ENCODE assay signal across 14 cellular contexts in the genomic region with DNA sequence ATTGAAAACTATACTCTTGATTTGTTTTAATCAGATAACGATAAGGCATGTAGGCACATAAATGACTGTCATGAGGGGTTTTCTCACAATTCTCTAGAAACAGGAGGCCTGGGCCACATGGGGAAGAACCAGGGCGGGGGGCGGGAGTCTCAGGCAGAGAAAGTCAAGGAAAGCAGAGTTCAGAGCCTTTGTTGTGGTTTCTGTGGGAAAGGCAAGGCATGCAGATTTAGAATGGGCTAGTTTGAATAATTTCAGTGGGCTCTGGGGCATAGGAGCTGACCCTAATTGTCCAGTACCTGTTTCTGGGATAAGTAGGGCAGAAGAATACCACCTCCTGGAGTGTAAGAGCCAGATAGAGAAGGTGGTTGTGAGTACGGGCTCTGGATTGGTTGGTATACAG. TPM values are rescaled to one million over a fixed set of nuclear protein-coding genes. Genes with fewer than 3 reads are reported as not detected.
DNase-seq lines count a peak whose midpoint lies in the region; ATAC-seq and TF ChIP-seq lines count a peak whose summit lies in the region.
"Had no signal": no experiment of that assay in that cellular context is flagged by ENCODE, and none has a peak within 500 bp of the region (broad histone marks: within the 10 kb centered on the region; RNA-seq: fewer than 3 reads in every experiment).

No MANE protein-coding gene starts in this region.

- H3K36me3 Mint-ChIP-seq in activated CD4-positive, alpha-beta T cell treated with anti-CD3 and anti-CD28 coated beads, Interleukin-2, amount 10 ng/mL, durations not matched to agents 24 days and 14 days (ENCODE audit: low read depth): no peaks in the 10 kb centered on the region
- H3K36me3 Mint-ChIP-seq in stimulated activated naive B cell treated with anti-CD40 and anti-IgM and Interleukin-4, amounts not matched to agents 10 μg/mL and 1 μg/mL and 100 μg/mL, for 72 hours: no peaks in the 10 kb centered on the region
- H3K36me3 Mint-ChIP-seq: CD4-positive, alpha-beta memory T cell had no signal

- no peak overlapping the region for H3K4me3 ChIP-seq in NB4 (ENCODE audit: low read depth, low read length)
- H3K4me3 ChIP-seq: HAP-1 had no signal

- intact Hi-C loops in activated CD4-positive, alpha-beta T cell treated with anti-CD3 and anti-CD28 coated beads, Interleukin-2, amount 10 ng/mL, durations not matched to agents 24 days and 14 days (cut with micrococcal nuclease): loop anchor here (5.0 kb wide), 1 partner anchor 85 kb away; no protein-coding TSS in a partner anchor

- ATAC-seq in stimulated activated naive B cell treated with anti-CD40 and anti-IgM and Interleukin-4, amounts not matched to agents 10 μg/mL and 1 μg/mL and 100 μg/mL, for 72 hours (replicated peaks): peak; percentile 12 to 39
- ATAC-seq in HG02938 (IDR thresholded peaks at IDR 0.05; ENCODE audit: unreplicated experiment): no peak

- H3K4me1 Mint-ChIP-seq in activated CD4-positive, alpha-beta T cell treated with anti-CD3 and anti-CD28 coated beads, Interleukin-2, amount 10 ng/mL, durations not matched to agents 24 days and 14 days: peaks cover 4% of the 10 kb centered on the region
- H3K4me1 Mint-ChIP-seq in stimulated activated naive B cell treated with anti-CD40 and anti-IgM and Interleukin-4, amounts not matched to agents 10 μg/mL and 1 μg/mL and 100 μg/mL, for 72 hours: peaks cover 6 to 13% of the 10 kb centered on the region in 2 donors
- H3K4me1 Mint-ChIP-seq: CD4-positive, alpha-beta memory T cell had no signal

- H3K4me3 Mint-ChIP-seq in activated CD4-positive, alpha-beta T cell treated with anti-CD3 and anti-CD28 coated beads, Interleukin-2, amount 10 ng/mL, durations not matched to agents 24 days and 14 days: no peak overlapping the region
- no peak overlapping the region for H3K4me3 Mint-ChIP-seq in stimulated activated naive B cell treated with anti-CD40 and anti-IgM and Interleukin-4, amounts not matched to agents 10 μg/mL and 1 μg/mL and 100 μg/mL, for 72 hours
- H3K4me3 Mint-ChIP-seq: CD4-positive, alpha-beta memory T cell had no signal

- TF ChIP-seq POLR2A in NB4 (IDR thresholded peaks at IDR 0.05; ENCODE audit: extremely low read depth, insufficient read length): no peak

- H3K27ac Mint-ChIP-seq in activated CD4-positive, alpha-beta T cell treated with anti-CD3 and anti-CD28 coated beads, Interleukin-2, amount 10 ng/mL, durations not matched to agents 24 days and 14 days: no peak overlapping the region
- H3K27ac Mint-ChIP-seq in stimulated activated naive B cell treated with anti-CD40 and anti-IgM and Interleukin-4, amounts not matched to agents 10 μg/mL and 1 μg/mL and 100 μg/mL, for 72 hours: peak overlapping the region; percentile 14
- H3K27ac Mint-ChIP-seq: CD4-positive, alpha-beta memory T cell had no signal

- DNase-seq in activated CD4-positive, alpha-beta T cell treated with anti-CD3 and anti-CD28 coated beads, Interleukin-2, amount 10 ng/mL, durations not matched to agents 24 days and 14 days: peak; percentile 37
- no peak for DNase-seq in activated CD4-positive, alpha-beta T cell treated with anti-CD3 and anti-CD28 coated beads, Interleukin-2, amount 50 U/mL, for 4 hours
- DNase-seq in NB4 (ENCODE audit: low read depth) (peak; percentile 25), astrocyte of the hippocampus (ENCODE audit: low read depth, low spot score) (peak; percentile 42), NCI-H774 (lab: John Stamatoyannopoulos, UW) (no peak), KG1 (lab: John Stamatoyannopoulos, UW) (no peak)
- no peak for DNase-seq in stimulated activated naive B cell treated with anti-CD40 and anti-IgM and Interleukin-4, amounts not matched to agents 10 μg/mL and 1 μg/mL and 100 μg/mL, for 72 hours
- DNase-seq: 8988T; ACHN; CD4-positive, alpha-beta memory T cell; DMS79 treated with DMSO at 0.1 percent for 48 hours; GDM1 had no signal

- no peak for TF ChIP-seq CTCF in NB4 (IDR thresholded peaks at IDR 0.05; ENCODE audit: low read depth, low read length)

- no peaks in the 10 kb centered on the region for H3K27me3 Mint-ChIP-seq in activated CD4-positive, alpha-beta T cell treated with anti-CD3 and anti-CD28 coated beads, Interleukin-2, amount 10 ng/mL, durations not matched to agents 24 days and 14 days
- H3K27me3 Mint-ChIP-seq in stimulated activated naive B cell treated with anti-CD40 and anti-IgM and Interleukin-4, amounts not matched to agents 10 μg/mL and 1 μg/mL and 100 μg/mL, for 72 hours: peaks cover 3 to 6% of the 10 kb centered on the region in 2 donors

- no peaks in the 10 kb centered on the region for H3K9me3 Mint-ChIP-seq in activated CD4-positive, alpha-beta T cell treated with anti-CD3 and anti-CD28 coated beads, Interleukin-2, amount 10 ng/mL, durations not matched to agents 24 days and 14 days
- H3K9me3 Mint-ChIP-seq in stimulated activated naive B cell treated with anti-CD40 and anti-IgM and Interleukin-4, amounts not matched to agents 10 μg/mL and 1 μg/mL and 100 μg/mL, for 72 hours: no peaks in the 10 kb centered on the region

RNA-seq across cellular contexts. Expression of a gene that starts 41.4 kb away (rescaled TPM):
- 1.7 and 1.8 TPM in 2 replicates for total RNA-seq in activated CD4-positive, alpha-beta T cell treated with anti-CD3 and anti-CD28 coated beads, Interleukin-2, amount 10 ng/mL, durations not matched to agents 24 days and 14 days

Comparison
In these comparisons a context has a peak if more than half of its experiments do, and no peak if none do; other contexts are left out.
1. DNase-seq: peak in activated CD4-positive, alpha-beta T cell treated with anti-CD3 and anti-CD28 coated beads, Interleukin-2, amount 10 ng/mL, durations not matched to agents 24 days and 14 days (single experiment), NB4 (single experiment) and astrocyte of the hippocampus (single experiment); none in activated CD4-positive, alpha-beta T cell treated with anti-CD3 and anti-CD28 coated beads, Interleukin-2, amount 50 U/mL, for 4 hours (0 of 2), stimulated activated naive B cell treated with anti-CD40 and anti-IgM and Interleukin-4, amounts not matched to agents 10 μg/mL and 1 μg/mL and 100 μg/mL, for 72 hours (single experiment), NCI-H774 (single experiment) and KG1 (single experiment).